Comparison of ENCODE assay signal across 27 cellular contexts in genomic region chr10:31980471-31980870, GRCh38.
"Had no signal": no experiment of that assay in that cellular context is flagged by ENCODE, and none has a peak within 500 bp of the region (broad histone marks: within the 10 kb centered on the region; RNA-seq: fewer than 3 reads in every experiment).

No MANE protein-coding gene starts in this region.

- H3K9me3 ChIP-seq: stomach, suprapubic skin, testis, thoracic aorta, thyroid gland, tibial artery, tibial nerve, transverse colon, upper lobe of left lung, upper lobe of right lung, uterus, vagina had no signal

- H3K4me3 ChIP-seq: stomach, suprapubic skin, testis, thoracic aorta, thyroid gland, tibial artery, tibial nerve, transverse colon, upper lobe of left lung, upper lobe of right lung, uterus, vagina had no signal

- H3K36me3 ChIP-seq: stomach, suprapubic skin, thoracic aorta, thyroid gland, tibial artery, tibial nerve, transverse colon, upper lobe of left lung, upper lobe of right lung, uterus, vagina had no signal

- H3K27me3 ChIP-seq: stomach, suprapubic skin, testis, thyroid gland, tibial artery, tibial nerve, transverse colon, upper lobe of left lung, upper lobe of right lung, uterus, vagina had no signal

- H3K27ac ChIP-seq: stomach, suprapubic skin, testis, thoracic aorta, thyroid gland, tibial artery, tibial nerve, transverse colon, upper lobe of left lung, upper lobe of right lung, uterus, vagina had no signal

- DNase-seq: stimulated activated CD4-positive, alpha-beta T cell treated with anti-CD3 and anti-CD28 coated beads, Interleukin-2, amount 100 ng/mL, for 48 hours; stimulated activated CD4-positive, alpha-beta T cell treated with anti-CD3 and anti-CD28 coated beads, Interleukin-4, amount 100 ng/mL, for 1 hour; stimulated activated CD4-positive, alpha-beta T cell treated with anti-CD3 and anti-CD28 coated beads, Interleukin-4, amount 100 ng/mL, for 24 hours; stimulated activated CD4-positive, alpha-beta T cell treated with anti-CD3 and anti-CD28 coated beads, Interleukin-4, amount 100 ng/mL, for 4 hours; stimulated activated CD8-positive, alpha-beta memory T cell treated with anti-CD3 and anti-CD28 coated beads, Interleukin-4, amount 100 ng/mL, for 48 hours; stimulated activated naive B cell treated with anti-CD40 and anti-IgM and Interleukin-4, amounts not matched to agents 10 μg/mL and 1 μg/mL and 100 μg/mL, for 72 hours; stimulated activated naive CD4-positive, alpha-beta T cell; stimulated activated naive CD4-positive, alpha-beta T cell treated with Interleukin-2 at 50 U/mL for 16 hours; stimulated activated naive CD8-positive, alpha-beta T cell treated with anti-CD3 and anti-CD28 coated beads, Interleukin-15, amount 100 ng/mL, for 72 hours; stimulated activated naive CD8-positive, alpha-beta T cell treated with anti-CD3 and anti-CD28 coated beads, Interleukin-15, Interleukin-2, amounts not matched to agents 100 U/mL and 50 U/mL, for 24 hours; stomach; substantia nigra; testis; thyroid gland; tibial artery; transverse colon; trophoblast cell; upper lobe of left lung; upper lobe of right lung; uterus had no signal

- H3K4me1 ChIP-seq: testis, thyroid gland, tibial artery, uterus, vagina had no signal

- FAIRE-seq: urothelium cell line had no signal

- ATAC-seq: stimulated activated effector memory CD8-positive, alpha-beta T cell treated with anti-CD3 and anti-CD28 coated beads, Interleukin-12 subunit alpha, Interleukin-12 subunit beta, amount 100 ng/mL, for 72 hours; stimulated activated memory B cell treated with anti-CD40 and anti-IgM and Interleukin-4, amounts not matched to agents 10 μg/mL and 1 μg/mL and 100 μg/mL, for 72 hours; stimulated activated naive B cell treated with anti-CD40 and anti-IgM and Interleukin-4, amounts not matched to agents 10 μg/mL and 1 μg/mL and 100 μg/mL, for 72 hours; stimulated activated naive CD8-positive, alpha-beta T cell treated with anti-CD3 and anti-CD28 coated beads, Interleukin-15, amount 100 ng/mL, for 72 hours; stimulated activated naive CD8-positive, alpha-beta T cell treated with anti-CD3 and anti-CD28 coated beads, Interleukin-15, Interleukin-2, amounts not matched to agents 100 U/mL and 50 U/mL, for 24 hours; upper lobe of right lung had no signal
